Comparison of ENCODE assay signal across 8 cellular contexts in the genomic region with DNA sequence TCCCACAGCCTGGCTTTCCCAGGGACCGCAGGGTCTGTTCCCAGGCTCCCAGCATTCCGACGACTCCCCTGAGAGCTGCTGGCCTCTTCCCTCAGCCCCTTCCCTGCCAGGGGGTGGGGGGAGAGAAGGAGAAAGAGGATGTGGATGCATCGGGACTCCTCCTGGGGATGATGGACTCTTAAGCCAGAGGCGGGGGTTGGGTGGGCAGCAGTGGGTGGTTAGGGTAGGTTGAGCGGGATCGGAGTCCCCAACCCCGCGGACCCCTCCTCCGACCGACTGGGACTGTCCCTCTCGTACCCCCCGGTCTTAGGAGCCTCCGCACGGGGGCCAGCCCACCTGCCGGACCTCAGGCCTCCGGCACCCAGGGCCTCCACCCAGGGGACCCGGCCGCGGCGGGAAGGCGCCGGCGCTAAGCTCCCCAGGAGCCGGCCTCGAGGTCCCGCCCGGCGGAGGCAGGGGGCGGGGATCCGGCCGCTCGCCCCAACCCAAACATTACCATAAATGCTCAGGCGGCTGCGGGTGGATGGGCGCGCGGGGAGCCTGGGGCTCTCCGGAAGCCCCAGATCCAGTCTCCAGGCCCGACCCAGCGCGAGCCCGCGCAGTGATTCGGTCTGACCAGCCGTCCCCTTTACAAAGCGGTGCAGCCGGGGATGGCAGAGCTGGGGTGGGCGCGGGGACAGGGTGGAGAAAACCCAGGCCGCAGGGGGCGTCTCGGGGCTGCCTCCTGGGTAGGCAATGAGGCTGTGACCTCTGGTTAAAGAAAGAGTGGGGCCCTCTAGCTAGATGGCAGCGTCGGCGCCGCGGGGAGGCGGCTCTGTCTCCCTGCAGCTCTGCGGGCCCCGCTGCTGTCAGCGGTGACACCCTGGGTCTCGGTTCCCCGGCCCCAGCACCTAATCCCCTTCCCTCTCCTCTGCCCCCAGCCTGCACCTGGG. TPM values are rescaled to one million over a fixed set of nuclear protein-coding genes. Genes with fewer than 3 reads are reported as not detected.
A peak's percentile ranks its signal among the peaks of the same experiment; 100 is the strongest.
DNase-seq lines count a peak whose midpoint lies in the region; ATAC-seq and TF ChIP-seq lines count a peak whose summit lies in the region.

No MANE protein-coding gene starts in this region.

- peak; percentile 74 for DNase-seq in AG20443 (ENCODE audit: low spot score)
- peak; percentile 64 to 72 for DNase-seq in activated CD4-positive, alpha-beta T cell treated with anti-CD3 and anti-CD28 coated beads, Interleukin-2, amount 50 U/mL, for 48 hours
- DNase-seq in epithelial cell of esophagus (ENCODE audit: low read depth) = peak; percentile 47
- DNase-seq in midbrain (lab: John Stamatoyannopoulos, UW) = peak; percentile 53
- no peak for DNase-seq in dedifferentiated amniotic fluid mesenchymal stem cell (ENCODE audit: extremely low spot score)

- TF ChIP-seq CTCF in epithelial cell of esophagus (IDR thresholded peaks at IDR 0.05; ENCODE audit: insufficient read depth, low read depth, low read length, missing control alignments) = no peak

- no peaks in the 10 kb centered on the region for H3K9me3 ChIP-seq in thymus (ENCODE audit: control insufficient read depth)

- H3K4me1 ChIP-seq in thymus (ENCODE audit: control insufficient read depth, insufficient read depth, low read length) = peaks cover 25% of the 10 kb centered on the region

- H3K27ac ChIP-seq in thymus (ENCODE audit: low read depth) = peak overlapping the region; percentile 85

- peak; percentile 77 for TF ChIP-seq POLR2A in GM19099 (IDR thresholded peaks at IDR 0.05; ENCODE audit: extremely low read depth, insufficient read length, low read depth)

- H3K4me3 ChIP-seq in epithelial cell of esophagus (ENCODE audit: low read length) (peak overlapping the region; percentile 47), thymus (ENCODE audit: low read length) (peak overlapping the region; percentile 60)

- H3K27me3 ChIP-seq in thymus (ENCODE audit: control insufficient read depth, insufficient read depth) = peaks cover 37% of the 10 kb centered on the region

- peak; percentile 42 for ATAC-seq in HG03520 (IDR thresholded peaks at IDR 0.05; ENCODE audit: unreplicated experiment)

- 6% methylated on average over 64 of the region's 64 CpGs for WGBS in thymus

- H3K36me3 ChIP-seq in thymus (ENCODE audit: control insufficient read depth, insufficient read depth) = no peaks in the 10 kb centered on the region

RNA-seq across cellular contexts. Expression of a gene that starts 3.9 kb away (rescaled TPM):
- polyA plus RNA-seq in thymus = 54.4 TPM

RNA-seq across cellular contexts. Expression of a gene that starts 13.5 kb away (rescaled TPM):
- polyA plus RNA-seq in thymus = 9.0 TPM

RNA-seq across cellular contexts. Expression of a gene that starts 19.8 kb away (rescaled TPM):
- 8.6 TPM for polyA plus RNA-seq in thymus

RNA-seq across cellular contexts. Expression of a gene that starts 25.6 kb away (rescaled TPM):
- 0.05 TPM for polyA plus RNA-seq in thymus
